ENCODE assay signal across 25 cellular contexts in genomic region chr11:69193151-69193550, GRCh38. TPM values are rescaled to one million over a fixed set of nuclear protein-coding genes. Genes with fewer than 3 reads are reported as not detected.
"Had no signal": no experiment of that assay in that cellular context is flagged by ENCODE, and none has a peak within 500 bp of the region (broad histone marks: within the 10 kb centered on the region; RNA-seq: fewer than 3 reads in every experiment).

No MANE protein-coding gene starts in this region.

- DNase-seq: activated CD4-positive, alpha-beta T cell treated with anti-CD3 and anti-CD28 coated beads, Interleukin-2, amount 10 ng/mL, durations not matched to agents 24 days and 14 days; activated CD4-positive, alpha-beta T cell treated with anti-CD3 and anti-CD28 coated beads, Interleukin-2, amount 50 U/mL, for 4 hours; activated CD8-positive, alpha-beta T cell treated with anti-CD3 and anti-CD28 coated beads for 36 hours; activated effector memory CD4-positive, alpha-beta T cell treated with anti-CD3 and anti-CD28 coated beads, Interleukin-2, amount 50 U/mL, for 16 hours; activated naive CD4-positive, alpha-beta T cell; activated naive CD4-positive, alpha-beta T cell treated with anti-CD3 and anti-CD28 coated beads, Interleukin-2, amount 50 U/mL, for 16 hours; activated naive CD8-positive, alpha-beta T cell treated with anti-CD3 and anti-CD28 coated beads for 36 hours; activated T-cell treated with anti-CD3 and anti-CD28 coated beads, Interleukin-2, amount 50 U/mL, for 1 hour; activated T-cell treated with anti-CD3 and anti-CD28 coated beads, Interleukin-2, amount 50 U/mL, for 72 hours; NCI-H1105; NCI-H1417 treated with DMSO at 0.1 percent for 48 hours; NCI-H187 treated with DMSO at 0.1 percent for 48 hours; NCI-H2081; NCI-H345; NCI-H524 treated with DMSO at 0.1 percent for 48 hours; NK-92 treated with Interleukin-12 subunit alpha and Interleukin-12 subunit beta, amount 100 ng/mL, for 24 hours; Peyer's patch; SIG-M5 had no signal

- H3K27ac ChIP-seq: cardiac muscle cell, Peyer's patch, RWPE1 had no signal

- H3K36me3 ChIP-seq: cardiac muscle cell, Peyer's patch had no signal

- H3K4me1 ChIP-seq: Peyer's patch had no signal

- ATAC-seq: activated CD8-positive, alpha-beta T cell treated with anti-CD3 and anti-CD28 coated beads for 36 hours; activated T-cell treated with anti-CD3 and anti-CD28 coated beads, Interleukin-2, amount 50 U/mL, for 72 hours; activated T-helper 17 cell treated with anti-CD3 and anti-CD28 coated beads, Interleukin-2, amount 50 U/mL, for 72 hours; K562; PC-3; Right ventricle myocardium inferior had no signal

- H3K4me3 ChIP-seq: cardiac muscle cell, K562, Peyer's patch had no signal

- H3K27me3 ChIP-seq: cardiac muscle cell, Peyer's patch had no signal

RNA-seq across cellular contexts. Expression of gene SMIM38, which starts 37.4 kb away (rescaled TPM):
- total RNA-seq: M059J had no signal
